18 cellular contexts compared by ENCODE assay signal in the genomic region with DNA sequence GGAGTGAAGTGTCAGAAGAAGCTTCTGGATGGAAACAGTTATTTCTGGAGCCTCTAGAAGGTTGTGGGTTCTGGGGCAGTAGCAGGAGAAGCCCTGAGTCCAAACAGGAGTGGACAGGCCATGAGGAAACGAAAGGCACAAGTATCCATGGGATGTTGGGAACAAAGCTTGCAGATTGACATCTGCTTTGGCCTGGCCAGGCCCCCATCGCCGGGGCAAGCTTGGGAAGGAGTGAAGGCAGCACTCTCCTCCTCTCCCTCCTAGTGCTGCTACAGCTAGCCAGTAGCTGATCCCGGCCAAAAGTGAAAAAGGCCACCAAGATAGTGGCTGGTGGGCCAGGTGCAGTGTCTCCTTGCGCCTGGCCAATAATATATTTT.
"Had no signal": no experiment of that assay in that cellular context is flagged by ENCODE, and none has a peak within 500 bp of the region (broad histone marks: within the 10 kb centered on the region; RNA-seq: fewer than 3 reads in every experiment).

No MANE protein-coding gene starts in this region.

- H3K27ac ChIP-seq: brain microvascular endothelial cell, esophagus muscularis mucosa, gastroesophageal sphincter, heart right ventricle, left lung, tibial nerve, uterus had no signal

- H3K36me3 Mint-ChIP-seq: activated naive CD8-positive, alpha-beta T cell treated with anti-CD3 and anti-CD28 coated beads, Interleukin-2, amount 10 ng/mL, durations not matched to agents 7 days and 5 days had no signal

- H3K27ac Mint-ChIP-seq: activated B cell treated with CpG ODN at 0.5 μM for 24 hours; activated CD4-positive, alpha-beta memory T cell treated with anti-CD3 and anti-CD28 coated beads, Interleukin-2, amount 10 ng/mL, durations not matched to agents 7 days and 5 days; activated CD8-positive, alpha-beta memory T cell treated with anti-CD3 and anti-CD28 coated beads, Interleukin-2, amount 10 ng/mL, durations not matched to agents 7 days and 5 days; activated naive CD8-positive, alpha-beta T cell treated with anti-CD3 and anti-CD28 coated beads, Interleukin-2, amount 10 ng/mL, durations not matched to agents 7 days and 5 days had no signal

- H3K36me3 ChIP-seq: brain microvascular endothelial cell, uterus had no signal

- ATAC-seq: activated CD8-positive, alpha-beta memory T cell treated with anti-CD3 and anti-CD28 coated beads, Interleukin-2, amount 10 ng/mL, durations not matched to agents 7 days and 5 days; gastroesophageal sphincter; left lung had no signal

- H3K4me3 Mint-ChIP-seq: activated B cell treated with CpG ODN at 0.5 μM for 24 hours; activated CD4-positive, alpha-beta memory T cell treated with anti-CD3 and anti-CD28 coated beads, Interleukin-2, amount 10 ng/mL, durations not matched to agents 7 days and 5 days; activated CD8-positive, alpha-beta memory T cell treated with anti-CD3 and anti-CD28 coated beads, Interleukin-2, amount 10 ng/mL, durations not matched to agents 7 days and 5 days; activated naive CD8-positive, alpha-beta T cell treated with anti-CD3 and anti-CD28 coated beads, Interleukin-2, amount 10 ng/mL, durations not matched to agents 7 days and 5 days; neural crest cell had no signal

- DNase-seq: activated B cell treated with CpG ODN at 0.5 μM for 24 hours; activated CD4-positive, alpha-beta memory T cell treated with anti-CD3 and anti-CD28 coated beads, Interleukin-2, amount 10 ng/mL, durations not matched to agents 7 days and 5 days; activated CD4-positive, alpha-beta T cell treated with anti-CD3 and anti-CD28 coated beads for 4 hours; activated CD8-positive, alpha-beta memory T cell treated with anti-CD3 and anti-CD28 coated beads, Interleukin-2, amount 10 ng/mL, durations not matched to agents 7 days and 5 days; activated naive CD4-positive, alpha-beta T cell treated with Interleukin-2 at 50 U/mL for 16 hours; activated naive CD8-positive, alpha-beta T cell treated with anti-CD3 and anti-CD28 coated beads, Interleukin-2, amount 10 ng/mL, durations not matched to agents 7 days and 5 days; anterior cingulate cortex; brain microvascular endothelial cell; cerebellar nuclear complex; effector CD8-positive, alpha-beta T cell; heart right ventricle; stimulated activated naive CD4-positive, alpha-beta T cell; uterus had no signal

- H3K9me3 ChIP-seq: esophagus muscularis mucosa, gastroesophageal sphincter, uterus had no signal

- H3K4me1 Mint-ChIP-seq: activated CD4-positive, alpha-beta memory T cell treated with anti-CD3 and anti-CD28 coated beads, Interleukin-2, amount 10 ng/mL, durations not matched to agents 7 days and 5 days; activated naive CD8-positive, alpha-beta T cell treated with anti-CD3 and anti-CD28 coated beads, Interleukin-2, amount 10 ng/mL, durations not matched to agents 7 days and 5 days had no signal

- H3K4me3 ChIP-seq: esophagus muscularis mucosa, gastroesophageal sphincter, heart right ventricle, left lung, tibial nerve, uterus had no signal

- H3K27me3 ChIP-seq: brain microvascular endothelial cell, esophagus muscularis mucosa, gastroesophageal sphincter, tibial nerve, uterus had no signal
